ENCODE assay signal across 8 cellular contexts in the genomic region with DNA sequence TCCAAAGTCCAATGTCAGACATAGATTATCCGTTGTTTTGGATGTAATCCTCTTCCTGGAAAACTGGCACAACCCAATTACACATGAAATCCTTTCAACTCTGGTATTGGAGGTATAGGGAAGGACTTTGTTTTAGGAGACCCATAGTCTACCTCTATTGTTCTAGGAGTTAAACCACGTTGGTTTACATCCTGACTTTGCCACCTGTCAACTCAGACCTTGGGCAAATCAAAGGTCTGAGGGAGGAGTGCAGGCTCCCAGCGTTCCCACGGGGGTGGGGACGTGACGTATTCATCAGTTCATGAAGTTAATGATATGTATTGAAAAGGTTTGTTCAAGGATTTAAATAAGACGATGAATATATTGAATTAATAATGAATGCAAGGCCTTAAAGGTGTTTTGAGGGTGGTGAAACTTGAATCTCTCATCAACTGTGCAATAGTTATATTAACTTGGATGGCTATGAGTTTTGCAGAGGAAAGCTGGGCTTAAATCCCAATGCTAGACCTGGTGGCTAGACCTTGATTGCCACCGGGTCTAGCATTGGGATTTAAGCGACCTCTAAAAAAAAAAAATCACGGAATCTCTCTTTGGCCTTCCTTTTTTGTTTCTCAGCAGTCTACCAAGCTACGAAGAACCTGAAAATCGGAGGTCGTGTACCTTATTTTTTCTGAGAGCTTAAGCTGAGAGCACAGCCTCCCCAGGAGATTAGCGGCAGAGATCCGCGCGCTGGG. TPM values are rescaled to one million over a fixed set of nuclear protein-coding genes. Genes with fewer than 3 reads are reported as not detected.
A peak's percentile ranks its signal among the peaks of the same experiment; 100 is the strongest.
DNase-seq lines count a peak whose midpoint lies in the region; ATAC-seq and TF ChIP-seq lines count a peak whose summit lies in the region.

No MANE protein-coding gene starts in this region.

- DNase-seq in NCI-H82 (lab: John Stamatoyannopoulos, UW) (peak; percentile 71), endothelial cell (ENCODE audit: low spot score) (no peak), ovary (no peak), islet precursor cell (no peak)

- no peaks in the 10 kb centered on the region for H3K27me3 ChIP-seq in ovary

- H3K36me3 ChIP-seq in ovary: no peaks in the 10 kb centered on the region

- H3K4me1 Mint-ChIP-seq in endothelial cell (ENCODE audit: unreplicated experiment): peaks cover 21% of the 10 kb centered on the region

- TF ChIP-seq EP300 in ovary (IDR thresholded peaks at IDR 0.05): no peak

- WGBS in ovary, 3 donors: 28 to 32% (median 31%) methylated on average over 17 of the region's 17 CpGs

- H3K9me3 ChIP-seq in ovary: no peaks in the 10 kb centered on the region

- peak overlapping the region; percentile 85 to 90 for H3K27ac ChIP-seq in ovary

- H3K36me3 Mint-ChIP-seq in endothelial cell (ENCODE audit: low read depth, unreplicated experiment): peaks cover 15% of the 10 kb centered on the region

- peak overlapping the region; percentile 69 for H3K4me3 ChIP-seq in ovary

- no peak for TF ChIP-seq CTCF in endothelial cell (IDR thresholded peaks at IDR 0.05; ENCODE audit: unreplicated experiment)
- no peak for TF ChIP-seq CTCF in ovary (IDR thresholded peaks at IDR 0.05)

- ATAC-seq in GM18517 (IDR thresholded peaks at IDR 0.05; ENCODE audit: unreplicated experiment) (peak; percentile 14), HG03159 (IDR thresholded peaks at IDR 0.05; ENCODE audit: unreplicated experiment) (no peak), HG03565 (IDR thresholded peaks at IDR 0.05; ENCODE audit: unreplicated experiment) (no peak), GM19324 (IDR thresholded peaks at IDR 0.05; ENCODE audit: low FRiP score, unreplicated experiment) (no peak)

- intact Hi-C loops in ovary (cut with DNase I): no loop called here

- peak overlapping the region; percentile 86 for H3K27ac Mint-ChIP-seq in endothelial cell (ENCODE audit: unreplicated experiment)

- H3K27me3 Mint-ChIP-seq in endothelial cell (ENCODE audit: unreplicated experiment): peaks cover 10% of the 10 kb centered on the region

- TF ChIP-seq POLR2A in ovary (IDR thresholded peaks at IDR 0.05): no peak

- H3K4me1 ChIP-seq in ovary (ENCODE audit: insufficient read depth): peaks cover 2% of the 10 kb centered on the region

- peak overlapping the region; percentile 87 for H3K4me3 Mint-ChIP-seq in endothelial cell (ENCODE audit: unreplicated experiment)

- H3K9me3 Mint-ChIP-seq in endothelial cell (ENCODE audit: unreplicated experiment): no peaks in the 10 kb centered on the region

RNA-seq across cellular contexts. Expression of a gene that starts 0.7 kb away (rescaled TPM):
- total RNA-seq in endothelial cell (ENCODE audit: unreplicated experiment) (52.7 TPM), ovary (10 to 100 TPM; 45.5 to 62.0 (median 58.1) TPM)
- 10 to 100 TPM; 11.1 to 27.0 TPM for polyA plus RNA-seq in ovary
